29 cellular contexts compared by ENCODE assay signal in genomic region chr11:74035264-74035663, GRCh38. TPM values are rescaled to one million over a fixed set of nuclear protein-coding genes. Genes with fewer than 3 reads are reported as not detected.
DNase-seq lines count a peak whose midpoint lies in the region; ATAC-seq and TF ChIP-seq lines count a peak whose summit lies in the region.
"Had no signal": no experiment of that assay in that cellular context is flagged by ENCODE, and none has a peak within 500 bp of the region (broad histone marks: within the 10 kb centered on the region; RNA-seq: fewer than 3 reads in every experiment).

No MANE protein-coding gene starts in this region.

- H3K9me3 Mint-ChIP-seq in osteocyte (ENCODE audit: unreplicated experiment): no peaks in the 10 kb centered on the region
- H3K9me3 Mint-ChIP-seq in activated CD8-positive, alpha-beta T cell treated with anti-CD3 and anti-CD28 coated beads for 36 hours: no peaks in the 10 kb centered on the region
- H3K9me3 Mint-ChIP-seq in GM23338: no peaks in the 10 kb centered on the region
- H3K9me3 Mint-ChIP-seq: activated CD4-positive, alpha-beta T cell treated with anti-CD3 and anti-CD28 coated beads, Interleukin-2, amount 10 ng/mL, durations not matched to agents 24 days and 14 days; mesothelial cell of epicardium; naive thymus-derived CD8-positive, alpha-beta T cell; T-helper 2 cell treated with Interferon-gamma antibody and Interleukin-4, amounts not matched to agents 5 μg/mL and 100 μg/mL, for 36 hours had no signal

- H3K36me3 Mint-ChIP-seq in osteocyte (ENCODE audit: unreplicated experiment) (peaks cover 40% of the 10 kb centered on the region), GM23338 (ENCODE audit: low read depth) (no peaks in the 10 kb centered on the region; the same call in 2 of the 3 replicates)
- peaks cover 15% of the 10 kb centered on the region for H3K36me3 Mint-ChIP-seq in activated CD8-positive, alpha-beta T cell treated with anti-CD3 and anti-CD28 coated beads for 36 hours (ENCODE audit: low read depth)

- H3K27me3 ChIP-seq in PC-9 (ENCODE audit: insufficient read depth, low read depth) (no peaks in the 10 kb centered on the region), GM23338 (ENCODE audit: insufficient read depth) (no peaks in the 10 kb centered on the region)
- H3K27me3 ChIP-seq: upper lobe of right lung had no signal

- ATAC-seq in esophagus mucosa: peak; percentile 79
- no peak for ATAC-seq in activated CD8-positive, alpha-beta T cell treated with anti-CD3 and anti-CD28 coated beads for 36 hours
- no peak for ATAC-seq in GM23338
- ATAC-seq: GM12878; naive thymus-derived CD8-positive, alpha-beta T cell; SK-N-SH treated with all-trans-retinoic acid at 6 μM for 48 hours; upper lobe of right lung had no signal

- H4K20me1 ChIP-seq in PC-9 (ENCODE audit: insufficient read depth): no peaks in the 10 kb centered on the region
- 0 out of 2 replicates have a peak, but pooled peaks cover 3% of the 10 kb centered on the region for H4K20me1 ChIP-seq in GM23338 (replicated peaks; ENCODE audit: insufficient read depth)

- CTCF ChIA-PET in PC-9 (lab: Charles Lee): no interaction called here
- CTCF ChIA-PET in activated CD8-positive, alpha-beta T cell treated with anti-CD3 and anti-CD28 coated beads for 36 hours (lab: Charles Lee): no interaction called here

- intact Hi-C loops in PC-9 (cut with micrococcal nuclease; ENCODE audit: unreplicated experiment): no loop called here
- intact Hi-C loops in activated CD8-positive, alpha-beta T cell treated with anti-CD3 and anti-CD28 coated beads for 36 hours (cut with micrococcal nuclease): no loop called here

- H3K27ac ChIP-seq in PC-9 (peak overlapping the region; percentile 84; the same call in 1 of the 2 replicates), GM23338 (ENCODE audit: low read depth) (no peak overlapping the region)
- H3K27ac ChIP-seq: upper lobe of right lung, VCaP had no signal

- H3K79me2 ChIP-seq in PC-9 (ENCODE audit: low read depth): no peaks in the 10 kb centered on the region
- no peaks in the 10 kb centered on the region for H3K79me2 ChIP-seq in GM23338 (replicated peaks; ENCODE audit: insufficient read depth)

- H3K4me2 ChIP-seq in PC-9 (no peak overlapping the region), GM23338 (no peak overlapping the region)
- H3K4me2 ChIP-seq: smooth muscle cell had no signal

- BruUV-seq in PC-9 (replicated peaks; lab: Mats Ljungman, UMichigan): no TSS peak

- H3K4me1 ChIP-seq in PC-9 (replicated peaks; ENCODE audit: insufficient read depth): peaks cover 38% of the 10 kb centered on the region
- no peaks in the 10 kb centered on the region for H3K4me1 ChIP-seq in GM23338 (ENCODE audit: insufficient read depth)
- H3K4me1 ChIP-seq: upper lobe of right lung had no signal

- H3K27me3 Mint-ChIP-seq in osteocyte (ENCODE audit: unreplicated experiment) (no peaks in the 10 kb centered on the region), GM23338 (ENCODE audit: insufficient read depth, low read depth, poor library complexity) (peaks cover 1% of the 10 kb centered on the region)
- no peaks in the 10 kb centered on the region for H3K27me3 Mint-ChIP-seq in activated CD8-positive, alpha-beta T cell treated with anti-CD3 and anti-CD28 coated beads for 36 hours
- H3K27me3 Mint-ChIP-seq: activated CD4-positive, alpha-beta T cell treated with anti-CD3 and anti-CD28 coated beads, Interleukin-2, amount 10 ng/mL, durations not matched to agents 24 days and 14 days; naive thymus-derived CD8-positive, alpha-beta T cell had no signal

- H3K27ac Mint-ChIP-seq in osteocyte (ENCODE audit: unreplicated experiment) (peak overlapping the region; percentile 68), GM23338 (no peak overlapping the region)
- no peak overlapping the region for H3K27ac Mint-ChIP-seq in activated CD8-positive, alpha-beta T cell treated with anti-CD3 and anti-CD28 coated beads for 36 hours
- H3K27ac Mint-ChIP-seq: mesothelial cell of epicardium; T-helper 2 cell treated with Interferon-gamma antibody and Interleukin-4, amounts not matched to agents 5 μg/mL and 100 μg/mL, for 36 hours had no signal

- H2AFZ ChIP-seq in PC-9 (no peak overlapping the region), GM23338 (no peak overlapping the region)

- H3K36me3 ChIP-seq in PC-9 (ENCODE audit: low read depth): peaks cover 32% of the 10 kb centered on the region
- no peaks in the 10 kb centered on the region for H3K36me3 ChIP-seq in GM23338 (ENCODE audit: insufficient read depth)

- H3K4me1 Mint-ChIP-seq in osteocyte (ENCODE audit: unreplicated experiment) (peaks cover 4% of the 10 kb centered on the region), GM23338 (no peaks in the 10 kb centered on the region)
- peaks cover 20% of the 10 kb centered on the region for H3K4me1 Mint-ChIP-seq in activated CD8-positive, alpha-beta T cell treated with anti-CD3 and anti-CD28 coated beads for 36 hours (ENCODE audit: low read depth)
- H3K4me1 Mint-ChIP-seq: mesothelial cell of epicardium had no signal

- no peaks in the 10 kb centered on the region; the same call in 1 of the 2 replicates for H3K9me3 ChIP-seq in PC-9 (ENCODE audit: insufficient read depth, low read depth)
- H3K9me3 ChIP-seq: upper lobe of right lung had no signal

- H3K4me3 ChIP-seq in PC-9 (no peak overlapping the region), GM23338 (no peak overlapping the region)
- H3K4me3 ChIP-seq: GM12878, smooth muscle cell, upper lobe of right lung had no signal

- TF ChIP-seq CTCF in PC-9 (conservative IDR thresholded peaks at IDR 0.05): no peak
- no peak for TF ChIP-seq CTCF in osteocyte (IDR thresholded peaks at IDR 0.05)
- TF ChIP-seq CTCF in activated CD8-positive, alpha-beta T cell treated with anti-CD3 and anti-CD28 coated beads for 36 hours (IDR thresholded peaks at IDR 0.05): no peak
- TF ChIP-seq CTCF in GM23338 (conservative IDR thresholded peaks at IDR 0.05; ENCODE audit: low read depth in 2 of 2): no peak

- H3F3A ChIP-seq in PC-9 (ENCODE audit: insufficient read depth, low read depth) (peaks cover 24% of the 10 kb centered on the region), GM23338 (replicated peaks; ENCODE audit: low read depth) (no peaks in the 10 kb centered on the region)

- DNase-seq in NCI-H2171 treated with DMSO at 0.1 percent for 48 hours (lab: John Stamatoyannopoulos, UW) (peak; percentile 39), NCI-H2171 (lab: John Stamatoyannopoulos, UW) (no peak), PC-9 (peak in 1 of 2 experiments; percentile 74), osteocyte (ENCODE audit: extremely low spot score, unreplicated experiment) (no peak), GM23338 (ENCODE audit: low spot score) (no peak)
- no peak for DNase-seq in activated CD8-positive, alpha-beta T cell treated with anti-CD3 and anti-CD28 coated beads for 36 hours
- no peak for DNase-seq in activated naive CD4-positive, alpha-beta T cell treated with Interleukin-2 at 50 U/mL for 16 hours
- DNase-seq: 8988T; activated CD4-positive, alpha-beta T cell treated with anti-CD3 and anti-CD28 coated beads, Interleukin-2, amount 10 ng/mL, durations not matched to agents 24 days and 14 days; AML-193; amygdala; COR-L47; H7; head of caudate nucleus; naive thymus-derived CD8-positive, alpha-beta T cell; NCI-H1092 treated with DMSO at 0.1 percent for 48 hours; NCI-H1930; NCI-H345; NCI-H774; occipital lobe; stimulated activated CD4-positive, alpha-beta T cell treated with anti-CD3 and anti-CD28 coated beads, Interleukin-2, amount 100 ng/mL, for 24 hours; upper lobe of right lung had no signal

- H3K4me3 Mint-ChIP-seq in osteocyte (ENCODE audit: unreplicated experiment) (no peak overlapping the region), GM23338 (no peak overlapping the region)
- no peak overlapping the region for H3K4me3 Mint-ChIP-seq in activated CD8-positive, alpha-beta T cell treated with anti-CD3 and anti-CD28 coated beads for 36 hours
- H3K4me3 Mint-ChIP-seq: activated CD4-positive, alpha-beta T cell treated with anti-CD3 and anti-CD28 coated beads, Interleukin-2, amount 10 ng/mL, durations not matched to agents 24 days and 14 days; mesothelial cell of epicardium; naive thymus-derived CD8-positive, alpha-beta T cell; T-helper 2 cell treated with Interferon-gamma antibody and Interleukin-4, amounts not matched to agents 5 μg/mL and 100 μg/mL, for 36 hours had no signal

- H3K9me2 ChIP-seq in PC-9 (ENCODE audit: insufficient read depth) (no peaks in the 10 kb centered on the region), GM23338 (ENCODE audit: insufficient read depth) (no peaks in the 10 kb centered on the region)

- POLR2A ChIA-PET in PC-9 (lab: Charles Lee; ENCODE audit: unreplicated experiment): interaction anchor here (0.6 to 0.7 kb wide), 2 partner anchors 274 to 772 kb away, joined by 3 read pairs; partner anchors contain the start of gene RAB6A
- POLR2A ChIA-PET in activated CD8-positive, alpha-beta T cell treated with anti-CD3 and anti-CD28 coated beads for 36 hours (lab: Charles Lee): interaction anchor here (0.7 kb wide), 1 partner anchor 17 kb away, joined by 3 read pairs; no protein-coding TSS in a partner anchor

TF ChIP-seq in GM23338, 12 proteins besides CTCF, POLR2A, EP300 and RAD21 (continues in another document):
- no peak for TF ChIP-seq ETS1 (IDR thresholded peaks at IDR 0.05)
- no peak for TF ChIP-seq EZH2 (IDR thresholded peaks at IDR 0.05; ENCODE audit: low read depth, unreplicated experiment)
- TF ChIP-seq ZNF331 (CRISPR knock-in tag; IDR thresholded peaks at IDR 0.05; ENCODE audit: low read depth): no peak
- TF ChIP-seq JUNB (IDR thresholded peaks at IDR 0.05; ENCODE audit: unreplicated experiment): no peak
- TF ChIP-seq ZNF114 (CRISPR knock-in tag; IDR thresholded peaks at IDR 0.05): no peak
- no peak for TF ChIP-seq POLR2AphosphoS5 (IDR thresholded peaks at IDR 0.05; ENCODE audit: low read depth)

RNA-seq across cellular contexts. Expression of gene UCP3, which starts 26.4 kb away (rescaled TPM):
- total RNA-seq in PC-9 (2021) (2.0 and 2.4 TPM in 2 replicates), esophagus mucosa (0.28 TPM), osteocyte (1.0 and 1.8 TPM in 2 replicates)
- 1 to 10 TPM; 1.5 to 2.2 TPM for total RNA-seq in activated CD8-positive, alpha-beta T cell treated with anti-CD3 and anti-CD28 coated beads for 36 hours
- 0.21 TPM in 1 of 2 replicates, not detected in the other for total RNA-seq in GM23338 (2014; rRNA removed; shearing (Covaris generic))
- 0.21 and 0.40 TPM in 2 replicates for polyA plus RNA-seq in GM23338 (2016; fragmentation: Nextera tagmentation; extraction: Ambion mirVana)

RNA-seq across cellular contexts. Expression of gene UCP2, which starts 52.6 kb away (rescaled TPM):
- total RNA-seq in PC-9 (2021) (27.2 and 36.8 TPM in 2 replicates), esophagus mucosa (5.3 TPM), osteocyte (26.4 and 31.8 TPM in 2 replicates)
- total RNA-seq in activated CD8-positive, alpha-beta T cell treated with anti-CD3 and anti-CD28 coated beads for 36 hours: 100 to 1,000 TPM; 244 to 252 TPM
- 69.8 and 76.9 TPM in 2 replicates for total RNA-seq in GM23338 (2014; rRNA removed; shearing (Covaris generic))
- polyA plus RNA-seq in GM23338 (2016; fragmentation: Nextera tagmentation; extraction: Ambion mirVana): 59.4 and 60.1 TPM in 2 replicates
